12 cellular contexts compared by ENCODE assay signal in the genomic region with DNA sequence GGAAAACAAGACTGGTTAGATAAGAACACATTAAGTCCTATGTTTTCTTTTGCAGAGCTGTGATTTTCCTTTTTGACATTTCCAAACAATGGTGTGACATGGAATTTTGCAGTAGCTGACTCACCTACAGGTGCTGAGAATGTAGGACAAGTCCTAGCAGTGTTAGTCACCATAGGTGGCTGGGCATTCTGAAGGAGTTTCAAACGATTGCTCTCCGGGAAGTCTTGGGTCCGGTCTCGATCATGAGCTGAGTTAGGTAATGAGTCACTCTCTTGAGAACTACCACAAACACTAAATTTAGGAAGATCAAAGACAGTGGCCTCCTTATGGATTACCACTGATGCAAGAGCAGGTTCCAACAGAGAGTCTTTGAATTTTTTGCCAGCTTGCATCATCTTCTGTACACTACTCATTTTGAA. TPM values are rescaled to one million over a fixed set of nuclear protein-coding genes. Genes with fewer than 3 reads are reported as not detected.
DNase-seq lines count a peak whose midpoint lies in the region; ATAC-seq and TF ChIP-seq lines count a peak whose summit lies in the region.
"Had no signal": no experiment of that assay in that cellular context is flagged by ENCODE, and none has a peak within 500 bp of the region (broad histone marks: within the 10 kb centered on the region; RNA-seq: fewer than 3 reads in every experiment).

No MANE protein-coding gene starts in this region.

- intact Hi-C loops in MCF 10A (cut with micrococcal nuclease) (no loop called here), breast epithelium (cut with DNase I; ENCODE audit: low total_unique reads) (no loop called here), OCI-LY7 (cut with micrococcal nuclease; ENCODE audit: unreplicated experiment) (no loop called here)

- H2AFZ ChIP-seq in OCI-LY7 (ENCODE audit: low read length), result no peak overlapping the region

- CTCF ChIA-PET in MCF 10A (lab: Yijun Ruan, JAX) (interaction anchor here (1.1 to 1.9 kb wide), 3 partner anchors 144 to 715 kb away, joined by 3 to 10 read pairs (median 3); no protein-coding TSS in a partner anchor), HEK293T (lab: Yijun Ruan, JAX) (no interaction called here), OCI-LY7 (lab: Charles Lee; ENCODE audit: unreplicated experiment) (no interaction called here)

- H3K4me1 ChIP-seq in breast epithelium, result no peaks in the 10 kb centered on the region
- peaks cover 29% of the 10 kb centered on the region for H3K4me1 ChIP-seq in OCI-LY7 (ENCODE audit: insufficient read depth, low read length, poor library complexity, severe bottlenecking)

- H3K9me3 Mint-ChIP-seq in MCF 10A (ENCODE audit: unreplicated experiment), result no peaks in the 10 kb centered on the region
- no peaks in the 10 kb centered on the region for H3K9me3 Mint-ChIP-seq in activated naive CD8-positive, alpha-beta T cell treated with anti-CD3 and anti-CD28 coated beads, Interleukin-2, amount 50 U/mL, for 24 hours
- H3K9me3 Mint-ChIP-seq in stimulated activated naive CD8-positive, alpha-beta T cell treated with anti-CD3 and anti-CD28 coated beads, Interleukin-15, Interleukin-2, amounts not matched to agents 100 ng/mL and 50 ng/mL, for 24 hours, result no peaks in the 10 kb centered on the region
- H3K9me3 Mint-ChIP-seq: CD4-positive, alpha-beta memory T cell had no signal

- H3K9me3 ChIP-seq in breast epithelium, result no peaks in the 10 kb centered on the region
- no peaks in the 10 kb centered on the region for H3K9me3 ChIP-seq in OCI-LY7 (ENCODE audit: low read length)
- H3K9me3 ChIP-seq: colonic mucosa had no signal

- H3K36me3 Mint-ChIP-seq in MCF 10A (ENCODE audit: insufficient read depth, unreplicated experiment), result peaks cover 17% of the 10 kb centered on the region
- peaks cover 44% of the 10 kb centered on the region for H3K36me3 Mint-ChIP-seq in activated naive CD8-positive, alpha-beta T cell treated with anti-CD3 and anti-CD28 coated beads, Interleukin-2, amount 50 U/mL, for 24 hours (ENCODE audit: low read depth)
- H3K36me3 Mint-ChIP-seq in stimulated activated naive CD8-positive, alpha-beta T cell treated with anti-CD3 and anti-CD28 coated beads, Interleukin-15, Interleukin-2, amounts not matched to agents 100 ng/mL and 50 ng/mL, for 24 hours (ENCODE audit: low read depth), result peaks cover 67% of the 10 kb centered on the region

- no peaks in the 10 kb centered on the region for H3K27me3 ChIP-seq in breast epithelium
- H3K27me3 ChIP-seq: colonic mucosa had no signal

- peaks cover 23% of the 10 kb centered on the region; the same call in 1 of the 2 replicates for H4K20me1 ChIP-seq in OCI-LY7 (ENCODE audit: insufficient read depth, low read length)

- no peak overlapping the region for H3K4me3 ChIP-seq in breast epithelium
- no peak overlapping the region for H3K4me3 ChIP-seq in OCI-LY7 (ENCODE audit: low read depth, low read length, poor library complexity, severe bottlenecking)
- H3K4me3 ChIP-seq: colonic mucosa had no signal

- ATAC-seq in HG03469 (IDR thresholded peaks at IDR 0.05; ENCODE audit: unreplicated experiment) (peak; percentile 33), GM19324 (IDR thresholded peaks at IDR 0.05; ENCODE audit: low FRiP score, unreplicated experiment) (no peak)
- peak; percentile 47 for ATAC-seq in activated naive CD8-positive, alpha-beta T cell treated with anti-CD3 and anti-CD28 coated beads, Interleukin-2, amount 50 U/mL, for 24 hours
- ATAC-seq: right cardiac atrium had no signal

- H3K36me3 ChIP-seq in breast epithelium, result no peaks in the 10 kb centered on the region
- peaks cover 71% of the 10 kb centered on the region for H3K36me3 ChIP-seq in OCI-LY7 (ENCODE audit: insufficient read depth, low read length)
- H3K36me3 ChIP-seq: colonic mucosa had no signal

- H3K4me1 Mint-ChIP-seq in MCF 10A (ENCODE audit: insufficient read depth, unreplicated experiment), result peaks cover 22% of the 10 kb centered on the region
- H3K4me1 Mint-ChIP-seq in activated naive CD8-positive, alpha-beta T cell treated with anti-CD3 and anti-CD28 coated beads, Interleukin-2, amount 50 U/mL, for 24 hours, result peaks cover 58% of the 10 kb centered on the region
- peaks cover 55% of the 10 kb centered on the region for H3K4me1 Mint-ChIP-seq in stimulated activated naive CD8-positive, alpha-beta T cell treated with anti-CD3 and anti-CD28 coated beads, Interleukin-15, Interleukin-2, amounts not matched to agents 100 ng/mL and 50 ng/mL, for 24 hours (ENCODE audit: low read depth)

- H3K4me2 ChIP-seq in OCI-LY7 (ENCODE audit: low read length), result no peak overlapping the region

- TF ChIP-seq CTCF in MCF 10A (IDR thresholded peaks at IDR 0.05; ENCODE audit: unreplicated experiment) (no peak), breast epithelium (IDR thresholded peaks at IDR 0.05) (no peak), OCI-LY7 (conservative IDR thresholded peaks at IDR 0.05; ENCODE audit: low read length) (no peak)

- no peaks in the 10 kb centered on the region for H3K27me3 Mint-ChIP-seq in MCF 10A (ENCODE audit: insufficient read depth, unreplicated experiment)
- H3K27me3 Mint-ChIP-seq in activated naive CD8-positive, alpha-beta T cell treated with anti-CD3 and anti-CD28 coated beads, Interleukin-2, amount 50 U/mL, for 24 hours, result no peaks in the 10 kb centered on the region
- H3K27me3 Mint-ChIP-seq in stimulated activated naive CD8-positive, alpha-beta T cell treated with anti-CD3 and anti-CD28 coated beads, Interleukin-15, Interleukin-2, amounts not matched to agents 100 ng/mL and 50 ng/mL, for 24 hours, result no peaks in the 10 kb centered on the region
- H3K27me3 Mint-ChIP-seq: CD4-positive, alpha-beta memory T cell had no signal

- BruUV-seq in MCF 10A (replicated peaks; lab: Mats Ljungman, UMichigan) (no TSS peak), OCI-LY7 (replicated peaks; lab: Mats Ljungman, UMichigan) (no TSS peak)

- H3K79me2 ChIP-seq in OCI-LY7 (ENCODE audit: insufficient read depth, low read depth, low read length), result peaks cover 50% of the 10 kb centered on the region

- no peak overlapping the region for H3K4me3 Mint-ChIP-seq in MCF 10A (ENCODE audit: unreplicated experiment)
- peak overlapping the region; percentile 3 for H3K4me3 Mint-ChIP-seq in activated naive CD8-positive, alpha-beta T cell treated with anti-CD3 and anti-CD28 coated beads, Interleukin-2, amount 50 U/mL, for 24 hours
- H3K4me3 Mint-ChIP-seq in stimulated activated naive CD8-positive, alpha-beta T cell treated with anti-CD3 and anti-CD28 coated beads, Interleukin-15, Interleukin-2, amounts not matched to agents 100 ng/mL and 50 ng/mL, for 24 hours, result peak overlapping the region; percentile 10
- H3K4me3 Mint-ChIP-seq: CD4-positive, alpha-beta memory T cell had no signal

- peak; percentile 98 for DNase-seq in MCF 10A (ENCODE audit: unreplicated experiment)
- no peak for DNase-seq in breast epithelium (ENCODE audit: low spot score in 2 of 2)
- DNase-seq in activated naive CD8-positive, alpha-beta T cell treated with anti-CD3 and anti-CD28 coated beads, Interleukin-2, amount 50 U/mL, for 24 hours, result no peak
- DNase-seq in HEK293T (ENCODE audit: extremely low spot score), result no peak
- no peak for DNase-seq in OCI-LY7 (ENCODE audit: low spot score)
- DNase-seq: CD4-positive, alpha-beta memory T cell; colonic mucosa; NCI-H82; right cardiac atrium had no signal

- H3K27ac ChIP-seq in breast epithelium (no peak overlapping the region), OCI-LY7 (ENCODE audit: low read depth, low read length, poor library complexity, severe bottlenecking) (no peak overlapping the region)
- H3K27ac ChIP-seq: colonic mucosa had no signal

- H3K27ac Mint-ChIP-seq in MCF 10A (ENCODE audit: low read depth, unreplicated experiment), result peak overlapping the region; percentile 5
- H3K27ac Mint-ChIP-seq in activated naive CD8-positive, alpha-beta T cell treated with anti-CD3 and anti-CD28 coated beads, Interleukin-2, amount 50 U/mL, for 24 hours, result peak overlapping the region; percentile 59
- peak overlapping the region; percentile 32 for H3K27ac Mint-ChIP-seq in stimulated activated naive CD8-positive, alpha-beta T cell treated with anti-CD3 and anti-CD28 coated beads, Interleukin-15, Interleukin-2, amounts not matched to agents 100 ng/mL and 50 ng/mL, for 24 hours

- no peak for TF ChIP-seq POLR2A in breast epithelium (IDR thresholded peaks at IDR 0.05)

- no peaks in the 10 kb centered on the region for H3K9me2 ChIP-seq in OCI-LY7 (ENCODE audit: insufficient read depth, low read length)

- POLR2A ChIA-PET in MCF 10A (lab: Yijun Ruan, JAX), result interaction anchor here (0.6 to 0.9 kb wide), 3 partner anchors 105 to 511 kb away, joined by 3 to 5 read pairs (median 3); no protein-coding TSS in a partner anchor
- POLR2A ChIA-PET in HEK293T (lab: Yijun Ruan, JAX), result no interaction called here
- POLR2A ChIA-PET in OCI-LY7 (lab: Charles Lee), result interaction anchor here (0.6 to 1.5 kb wide), 2 partner anchors 155 to 243 kb away, joined by 3 to 5 read pairs; no protein-coding TSS in a partner anchor

TF ChIP-seq in HEK293T, 16 proteins besides CTCF, POLR2A, EP300 and RAD21:
- TF ChIP-seq SUZ12 (IDR thresholded peaks at IDR 0.05), result no peak
- no peak for TF ChIP-seq FOXM1 (IDR thresholded peaks at IDR 0.05; ENCODE audit: borderline replicate concordance)
- TF ChIP-seq PKNOX1 (IDR thresholded peaks at IDR 0.05), result no peak
- no peak for TF ChIP-seq NFRKB (IDR thresholded peaks at IDR 0.05)
- TF ChIP-seq ELF4 (IDR thresholded peaks at IDR 0.05), result no peak
- no peak for TF ChIP-seq BHLHE40 (IDR thresholded peaks at IDR 0.05; ENCODE audit: borderline replicate concordance)
- no peak for TF ChIP-seq ARNT (IDR thresholded peaks at IDR 0.05)
- TF ChIP-seq TARDBP (IDR thresholded peaks at IDR 0.05), result no peak
- TF ChIP-seq FOXA1 (IDR thresholded peaks at IDR 0.05), result no peak
- no peak for TF ChIP-seq LEF1 (IDR thresholded peaks at IDR 0.05; ENCODE audit: borderline replicate concordance)
- no peak for TF ChIP-seq CTBP1 (IDR thresholded peaks at IDR 0.05; ENCODE audit: borderline replicate concordance)
- no peak for TF ChIP-seq SP1 (IDR thresholded peaks at IDR 0.05)
- TF ChIP-seq L3MBTL2 (conservative IDR thresholded peaks at IDR 0.05), result no peak
- TF ChIP-seq FOXK2 (IDR thresholded peaks at IDR 0.05), result no peak
- no peak for TF ChIP-seq ZNF384 (IDR thresholded peaks at IDR 0.05)
TF ChIP-seq in HEK293T: peak in this region for 0.

RNA-seq across cellular contexts. Expression of gene FIGNL1, which starts 3.6 kb away (rescaled TPM):
- 10.7 and 14.5 TPM in 2 replicates for total RNA-seq in MCF 10A (2022)
- 10 to 100 TPM; 10.8 to 13.1 (median 11.7) TPM for total RNA-seq in breast epithelium
- total RNA-seq in OCI-LY7 (2014; rRNA removed; shearing (Covaris generic)), result 43.8 and 55.6 TPM in 2 replicates
- 41.5 and 48.0 TPM in 2 replicates for total RNA-seq in OCI-LY7 (2022)

Comparison
In these comparisons a context has a peak if more than half of its experiments do, and no peak if none do; other contexts are left out.
1. H3K27ac Mint-ChIP-seq: peak in every context shown above with its lines; median percentile 59 in activated naive CD8-positive, alpha-beta T cell treated with anti-CD3 and anti-CD28 coated beads, Interleukin-2, amount 50 U/mL, for 24 hours; 32 in stimulated activated naive CD8-positive, alpha-beta T cell treated with anti-CD3 and anti-CD28 coated beads, Interleukin-15, Interleukin-2, amounts not matched to agents 100 ng/mL and 50 ng/mL, for 24 hours; 5 in MCF 10A.